ENCODE assay signal across 8 cellular contexts in genomic region chr1:20485527-20486456, GRCh38. TPM values are rescaled to one million over a fixed set of nuclear protein-coding genes. Genes with fewer than 3 reads are reported as not detected.
A peak's percentile ranks its signal among the peaks of the same experiment; 100 is the strongest.
DNase-seq lines count a peak whose midpoint lies in the region; ATAC-seq, FAIRE-seq and TF ChIP-seq lines count a peak whose summit lies in the region.

CAMK2N1 (minus strand) TSS chr1:20486210; CDS start chr1:20485379, 831 bp downstream.

- peak within 1 kb of the TSS; percentile 86 for H3K18ac ChIP-seq in mesendoderm (ENCODE audit: low read length)

- no peaks in the 10 kb centered on the region for H3K36me3 ChIP-seq in endothelial cell of umbilical vein (ENCODE audit: control insufficient read depth in 2 of 2, extremely low read depth in 1 of 2, insufficient read depth in 2 of 2, low read length in 2 of 2)
- no peaks in the 10 kb centered on the region for H3K36me3 ChIP-seq in mesendoderm (ENCODE audit: control insufficient read depth, insufficient read depth, low read length)

- no TSS peak for BruUV-seq in endothelial cell of umbilical vein (replicated peaks; lab: Mats Ljungman, UMichigan)

- H2AFZ ChIP-seq in endothelial cell of umbilical vein (ENCODE audit: low read depth, low read length), result peak within 1 kb of the TSS; percentile 92

- no peaks in the 10 kb centered on the region for H4K20me1 ChIP-seq in endothelial cell of umbilical vein (replicated peaks; ENCODE audit: control insufficient read depth, extremely low read depth, insufficient read depth, low read length)

- no peaks in the 10 kb centered on the region for H3K9me3 ChIP-seq in endothelial cell of umbilical vein (replicated peaks; ENCODE audit: control insufficient read depth, insufficient read depth, low read length)

- no peak within 1 kb of the TSS for H4K5ac ChIP-seq in mesendoderm (ENCODE audit: low read length)

- H3K23ac ChIP-seq in mesendoderm (ENCODE audit: low read length), result peak within 1 kb of the TSS; percentile 95

- H3K9me1 ChIP-seq in endothelial cell of umbilical vein (replicated peaks; ENCODE audit: control insufficient read depth, extremely low read depth, insufficient read depth, low read length), result no peaks in the 10 kb centered on the region

- DNase-seq in DMS53 treated with DMSO at 0.1 percent for 48 hours (lab: John Stamatoyannopoulos, UW; ENCODE audit: unreplicated experiment) (peak; percentile 61), NCI-H2227 (lab: John Stamatoyannopoulos, UW; ENCODE audit: unreplicated experiment) (peak; percentile 85), activated T-cell treated with anti-CD3 and anti-CD28 coated beads for 24 hours (ENCODE audit: low read depth) (peak; percentile 34), endothelial cell of umbilical vein (ENCODE audit: low read depth, low spot score) (peak; percentile 44), mesendoderm (peak; percentile 76), GF-D8 (lab: John Stamatoyannopoulos, UW) (no peak)
- peak; percentile 14 to 38 for DNase-seq in stimulated activated CD8-positive, alpha-beta memory T cell treated with anti-CD3 and anti-CD28 coated beads, Interleukin-4, amount 100 ng/mL, for 4 hours (ENCODE audit: low read depth in 2 of 2, low spot score in 1 of 2)

- WGBS in mesendoderm (ENCODE audit: extremely low coverage, insufficient coverage, low lambda C conversion rate), result no CpG with 5 or more reads among the region's 104 CpGs

- TF ChIP-seq POLR2A in endothelial cell of umbilical vein (IDR thresholded peaks at IDR 0.05; ENCODE audit: low read depth, low read length), result peak; percentile 54

- CTCF ChIA-PET in endothelial cell of umbilical vein (lab: Charles Lee), result interaction anchor here (0.7 to 6.2 kb wide), 5 partner anchors 8 to 273 kb away, joined by 3 to 45 read pairs (median 3); no protein-coding TSS in a partner anchor

- dilution Hi-C loops in endothelial cell of umbilical vein (cut with MboI; ENCODE audit: extremely low pct_ligation_motif_present, low sequenced_read_pairs), result no loop called here

- peak; percentile 21 for FAIRE-seq in endothelial cell of umbilical vein (lab: Jason Lieb, UNC)

- no peak for ATAC-seq in HG02571 (IDR thresholded peaks at IDR 0.05; ENCODE audit: unreplicated experiment)

- no peaks in the 10 kb centered on the region for H3K79me1 ChIP-seq in mesendoderm (ENCODE audit: low read length)

- no peak for TF ChIP-seq CTCF in endothelial cell of umbilical vein (IDR thresholded peaks at IDR 0.05; ENCODE audit: extremely low read depth in 1 of 2, insufficient read depth in 1 of 2, low read depth in 1 of 2, low read length in 2 of 2)

- H3K9ac ChIP-seq in endothelial cell of umbilical vein (replicated peaks; ENCODE audit: extremely low read depth, insufficient read depth, low read length) (peak within 1 kb of the TSS; percentile 65), mesendoderm (ENCODE audit: low read length) (peak within 1 kb of the TSS; percentile 65)

- H3K56ac ChIP-seq in mesendoderm (ENCODE audit: low read length), result peak within 1 kb of the TSS; percentile 88

- H4K8ac ChIP-seq in mesendoderm (ENCODE audit: low read depth, low read length), result no peak within 1 kb of the TSS

- no peak within 1 kb of the TSS for H2AK5ac ChIP-seq in mesendoderm (ENCODE audit: low read length)

- H2BK15ac ChIP-seq in mesendoderm (replicated peaks; ENCODE audit: low read depth), result no peak within 1 kb of the TSS

- no peak within 1 kb of the TSS for H2BK5ac ChIP-seq in mesendoderm (ENCODE audit: low read length)

- H3K4me1 ChIP-seq in endothelial cell of umbilical vein (ENCODE audit: control insufficient read depth, extremely low read depth, insufficient read depth, low read length) (peaks cover 12% of the 10 kb centered on the region), mesendoderm (ENCODE audit: control insufficient read depth, low read depth, low read length) (peaks cover 1% of the 10 kb centered on the region)

- H3K4me2 ChIP-seq in endothelial cell of umbilical vein (ENCODE audit: insufficient read depth, low read length) (peak within 1 kb of the TSS; percentile 76), mesendoderm (ENCODE audit: low read length) (peak within 1 kb of the TSS; percentile 82)

- H3K79me2 ChIP-seq in endothelial cell of umbilical vein (ENCODE audit: control insufficient read depth, insufficient read depth, low read length), result no peaks in the 10 kb centered on the region
- no peaks in the 10 kb centered on the region for H3K79me2 ChIP-seq in mesendoderm (ENCODE audit: control insufficient read depth, insufficient read depth, low read length)

- H3K27ac ChIP-seq in endothelial cell of umbilical vein (ENCODE audit: insufficient read depth, low read depth, low read length), result peak within 1 kb of the TSS; percentile 13
- peak within 1 kb of the TSS; percentile 33 for H3K27ac ChIP-seq in mesendoderm (ENCODE audit: low read depth, low read length)

- H2BK120ac ChIP-seq in mesendoderm (ENCODE audit: low read depth, low read length), result peak within 1 kb of the TSS; percentile 78

- H3K4ac ChIP-seq in mesendoderm (ENCODE audit: low read depth, low read length), result peak within 1 kb of the TSS; percentile 22

- H3K4me3 ChIP-seq in endothelial cell of umbilical vein (replicated peaks in 1 of 3; ENCODE audit: insufficient read depth in 1 of 3, low read depth in 1 of 3, low read length in 3 of 3), result peak within 1 kb of the TSS; percentile 54 to 78 (median 56)
- peak within 1 kb of the TSS; percentile 46 for H3K4me3 ChIP-seq in mesendoderm (ENCODE audit: low read length)

- H3K27me3 ChIP-seq in endothelial cell of umbilical vein (ENCODE audit: control insufficient read depth in 2 of 2, insufficient read depth in 2 of 2, low read length in 2 of 2) (peaks cover 0 to 3% of the 10 kb centered on the region in 2 experiments), mesendoderm (ENCODE audit: insufficient read depth, low read length, poor library complexity) (peaks cover 4% of the 10 kb centered on the region)

- intact Hi-C loops in endothelial cell of umbilical vein (cut with micrococcal nuclease), result loop anchor here (1.0 to 5.0 kb wide), 2 partner anchors 9 to 1173 kb away; partner anchors contain the start of genes AKR7A2 and SLC66A1

- POLR2A ChIA-PET in endothelial cell of umbilical vein (lab: Charles Lee), result interaction anchor here (0.7 to 1.2 kb wide), 2 partner anchors 9 to 720 kb away, joined by 4 read pairs; no protein-coding TSS in a partner anchor

TF ChIP-seq in endothelial cell of umbilical vein, 7 proteins besides CTCF, POLR2A, EP300 and RAD21:
- TF ChIP-seq JUN (IDR thresholded peaks at IDR 0.05; ENCODE audit: borderline replicate concordance, insufficient read depth, insufficient read length, low read depth) (no peak), MYC (IDR thresholded peaks at IDR 0.05; ENCODE audit: low read depth, low read length) (no peak), EZH2 (IDR thresholded peaks at IDR 0.05; ENCODE audit: borderline replicate concordance, low read depth, low read length, severe bottlenecking) (no peak), GATA2 (IDR thresholded peaks at IDR 0.05; ENCODE audit: insufficient read depth, insufficient read length, low read depth, low read length) (no peak), POLR2AphosphoS5 (IDR thresholded peaks at IDR 0.05; ENCODE audit: insufficient read depth, low read depth, low read length) (peak; percentile 22), FOS (IDR thresholded peaks at IDR 0.05; ENCODE audit: borderline replicate concordance, insufficient read depth, low read length) (no peak)

RNA-seq across cellular contexts. Expression of gene CAMK2N1, which starts in this region (rescaled TPM):
- total RNA-seq in endothelial cell of umbilical vein, result 11.9 and 18.3 TPM in 2 replicates
- polyA plus RNA-seq in endothelial cell of umbilical vein, result 3.1 and 3.3 TPM in 2 replicates
- polyA plus RNA-seq in endothelial cell of umbilical vein (2011; cell fraction: cytosol; rRNA removed), result 5.3 and 6.6 TPM in 2 replicates
- polyA plus RNA-seq in endothelial cell of umbilical vein (2011; cell fraction: nucleus; rRNA removed), result 2.0 and 2.1 TPM in 2 replicates
- 5.9 and 7.7 TPM in 2 replicates for polyA plus RNA-seq in endothelial cell of umbilical vein (2012)
- 2.4 and 4.4 TPM in 2 replicates for polyA minus RNA-seq in endothelial cell of umbilical vein
- polyA minus RNA-seq in endothelial cell of umbilical vein (2011; cell fraction: cytosol; rRNA and poly(A)+ RNA removed), result not detected
- polyA minus RNA-seq in endothelial cell of umbilical vein (2011; cell fraction: nucleus; rRNA and poly(A)+ RNA removed), result 1.8 and 2.1 TPM in 2 replicates
- polyA plus RNA-seq in mesendoderm (2013, experiment 1 of 2), result 2.4 TPM
- polyA plus RNA-seq in mesendoderm (2013, experiment 2 of 2), result 2.6 TPM
